23 cellular contexts compared by ENCODE assay signal in the genomic region with DNA sequence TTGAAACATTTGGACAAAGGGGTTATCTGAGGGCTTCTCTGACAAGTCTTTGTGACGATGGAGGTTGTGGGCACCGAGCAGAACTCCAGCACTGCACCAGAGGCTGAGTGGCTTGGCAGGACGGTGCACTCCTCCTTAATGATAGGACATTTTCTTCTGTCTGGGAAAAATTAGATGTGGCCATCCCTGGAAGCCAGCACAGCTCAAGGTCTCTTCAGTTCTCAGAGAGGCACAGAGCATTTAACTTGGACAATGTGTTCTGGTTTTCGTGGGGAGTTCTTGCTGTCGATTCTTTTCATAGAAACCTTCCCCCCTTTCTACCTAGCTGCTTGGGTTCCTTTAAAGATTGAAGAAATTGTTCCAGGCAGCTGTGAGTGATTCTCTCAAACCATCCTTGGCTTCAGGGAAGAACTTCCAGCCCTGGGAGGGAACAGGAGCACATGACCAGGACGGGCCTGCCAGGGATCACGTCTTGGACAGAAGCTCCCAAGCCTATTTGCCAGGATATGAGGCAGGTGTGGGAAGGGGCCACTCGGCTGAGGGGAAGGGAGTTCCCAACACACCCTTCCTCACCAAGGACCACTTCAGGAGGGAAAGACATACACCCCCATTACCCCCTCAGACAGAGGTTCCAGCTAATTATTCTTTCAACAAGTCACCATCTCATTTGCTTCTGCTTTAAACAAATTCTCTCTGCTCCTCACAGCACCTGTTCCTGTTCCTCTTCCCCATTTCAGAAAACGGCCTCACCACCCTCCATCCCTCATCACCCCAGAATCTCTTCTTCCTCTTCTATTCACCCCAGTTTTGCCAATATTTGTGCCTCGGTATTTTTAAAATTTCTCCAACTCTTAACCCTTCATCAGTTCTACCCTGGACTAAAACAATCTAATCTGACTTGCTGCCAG.
A peak's percentile ranks its signal among the peaks of the same experiment; 100 is the strongest.
DNase-seq lines count a peak whose midpoint lies in the region; ATAC-seq and TF ChIP-seq lines count a peak whose summit lies in the region.
"Had no signal": no experiment of that assay in that cellular context is flagged by ENCODE, and none has a peak within 500 bp of the region (broad histone marks: within the 10 kb centered on the region; RNA-seq: fewer than 3 reads in every experiment).

No MANE protein-coding gene starts in this region.

- TF ChIP-seq POLR2A in suprapubic skin (IDR thresholded peaks at IDR 0.05) = no peak

- ATAC-seq in HG03442 (IDR thresholded peaks at IDR 0.05; ENCODE audit: unreplicated experiment) = no peak
- ATAC-seq: activated CD8-positive, alpha-beta T cell treated with anti-CD3 and anti-CD28 coated beads for 36 hours; GM12878; PC-3 had no signal

- DNase-seq in CD1c-positive myeloid dendritic cell (ENCODE audit: extremely low spot score) (peak; percentile 10), NOMO-1 (lab: John Stamatoyannopoulos, UW; ENCODE audit: unreplicated experiment in 2 of 2) (peak; percentile 46 to 76), germinal center (ENCODE audit: low spot score) (peak; percentile 20), suprapubic skin (ENCODE audit: low spot score in 2 of 2) (peak; percentile 38), SK-N-DZ (ENCODE audit: low spot score) (no peak), T-helper 2 cell (no peak)
- DNase-seq: activated CD4-positive, CD25-positive, alpha-beta regulatory T cell treated with anti-CD3 and anti-CD28 coated beads, Interleukin-2, amount 50 U/mL, for 72 hours; activated CD8-positive, alpha-beta T cell treated with anti-CD3 and anti-CD28 coated beads for 36 hours; DND-41; heart left ventricle; kidney glomerular epithelial cell; NCI-H1092 treated with DMSO at 0.1 percent for 48 hours; NCI-H2029; NCI-H226; NCI-H774; PC-3; SHP77; stimulated activated CD4-positive, alpha-beta T cell treated with anti-CD3 and anti-CD28 coated beads, Interleukin-1b, Interleukin-23, amount 100 ng/mL, for 48 hours had no signal

- no peaks in the 10 kb centered on the region for H3K9me3 ChIP-seq in suprapubic skin

- peaks cover 9% of the 10 kb centered on the region for H3K36me3 ChIP-seq in suprapubic skin
- H3K36me3 ChIP-seq: heart left ventricle had no signal

- no peaks in the 10 kb centered on the region for H3K27me3 ChIP-seq in suprapubic skin
- H3K27me3 ChIP-seq: heart left ventricle had no signal

- H3K27ac ChIP-seq in suprapubic skin = no peak overlapping the region
- H3K27ac ChIP-seq: epithelial cell of prostate, skin epidermis had no signal

- no peak for TF ChIP-seq CTCF in suprapubic skin (IDR thresholded peaks at IDR 0.05)

- TF ChIP-seq EP300 in suprapubic skin (IDR thresholded peaks at IDR 0.05) = no peak

- 76% methylated on average over 10 of the region's 10 CpGs for WGBS in suprapubic skin

- no peaks in the 10 kb centered on the region for H3K4me1 ChIP-seq in suprapubic skin

- H3K4me3 ChIP-seq in suprapubic skin = no peak overlapping the region
- H3K4me3 ChIP-seq: GM12878, heart left ventricle, lung, skin epidermis had no signal

Comparison
In these comparisons a context has a peak if more than half of its experiments do, and no peak if none do; other contexts are left out.
1. DNase-seq: peak in CD1c-positive myeloid dendritic cell (single experiment), NOMO-1 (2 of 2), germinal center (single experiment) and suprapubic skin (2 of 2); none in SK-N-DZ (single experiment) and T-helper 2 cell (0 of 5).